ENCODE assay signal across 17 cellular contexts in genomic region chr10:118511720-118512119, GRCh38.
"Had no signal": no experiment of that assay in that cellular context is flagged by ENCODE, and none has a peak within 500 bp of the region (broad histone marks: within the 10 kb centered on the region; RNA-seq: fewer than 3 reads in every experiment).

No MANE protein-coding gene starts in this region.

- ATAC-seq: activated CD4-positive, alpha-beta T cell treated with anti-CD3 and anti-CD28 coated beads for 36 hours; activated CD8-positive, alpha-beta T cell treated with anti-CD3 and anti-CD28 coated beads, Interleukin-2, amount 10 ng/mL, durations not matched to agents 7 days and 5 days; left cardiac atrium; mucosa of descending colon; natural killer cell had no signal

- DNase-seq: activated CD4-positive, alpha-beta T cell treated with anti-CD3 and anti-CD28 coated beads for 36 hours; activated CD8-positive, alpha-beta memory T cell treated with anti-CD3 and anti-CD28 coated beads, Interleukin-2, amount 50 U/mL, for 48 hours; activated CD8-positive, alpha-beta T cell treated with anti-CD3 and anti-CD28 coated beads, Interleukin-2, amount 10 ng/mL, durations not matched to agents 7 days and 5 days; activated naive CD8-positive, alpha-beta T cell treated with anti-CD3 and anti-CD28 coated beads, Interleukin-2, amount 10 ng/mL, durations not matched to agents 7 days and 5 days; anterior cingulate cortex; dermis blood vessel endothelial cell; hypothalamus; left cardiac atrium; mucosa of descending colon; natural killer cell; posterior cingulate gyrus; stimulated activated CD4-positive, alpha-beta T cell treated with anti-CD3 and anti-CD28 coated beads, Interleukin-4, amount 100 ng/mL, for 4 hours; stomach; WERI-Rb-1 had no signal

- H3K4me3 ChIP-seq: lung, mucosa of descending colon, skin epidermis, stomach, thoracic aorta had no signal
